ENCODE assay signal across 27 cellular contexts in genomic region chr2:218033208-218033589, GRCh38. TPM values are rescaled to one million over a fixed set of nuclear protein-coding genes. Genes with fewer than 3 reads are reported as not detected.
A peak's percentile ranks its signal among the peaks of the same experiment; 100 is the strongest.
DNase-seq lines count a peak whose midpoint lies in the region; ATAC-seq, FAIRE-seq and TF ChIP-seq lines count a peak whose summit lies in the region.
"Had no signal": no experiment of that assay in that cellular context is flagged by ENCODE, and none has a peak within 500 bp of the region (broad histone marks: within the 10 kb centered on the region; RNA-seq: fewer than 3 reads in every experiment).

No MANE protein-coding gene starts in this region.

- DNase-seq in AG20443 (ENCODE audit: low spot score) = peak; percentile 5
- DNase-seq in GM10266 (ENCODE audit: extremely low spot score) = peak; percentile 10
- DNase-seq in activated T-helper 2 cell treated with anti-CD3 and anti-CD28 coated beads, Interferon-gamma antibody, Interleukin-2, Interleukin-4, amounts not matched to agents 10 μg/mL and 5 μg/mL and 100 μg/mL, durations not matched to agents 14 hours and 24 hours and 36 hours (ENCODE audit: low spot score) = peak; percentile 7
- DNase-seq in kidney = peak; percentile 37
- DNase-seq in DMS79 (lab: John Stamatoyannopoulos, UW) = no peak
- no peak for DNase-seq in left colon
- no peak for DNase-seq in NCI-H82 (lab: John Stamatoyannopoulos, UW)
- DNase-seq: activated CD4-positive, alpha-beta T cell treated with anti-CD3 and anti-CD28 coated beads for 48 hours; anterior cingulate cortex; left ventricle myocardium inferior; naive thymus-derived CD4-positive, alpha-beta T cell; NCI-H2029 treated with DMSO at 0.1 percent for 48 hours; NCI-H226; stimulated activated naive CD8-positive, alpha-beta T cell treated with anti-CD3 and anti-CD28 coated beads, Interleukin-15, Interleukin-2, amounts not matched to agents 100 U/mL and 50 U/mL, for 24 hours; T-helper 2 cell had no signal

- peaks cover 7% of the 10 kb centered on the region for H3K27me3 Mint-ChIP-seq in activated T-helper 2 cell treated with anti-CD3 and anti-CD28 coated beads, Interferon-gamma antibody, Interleukin-2, Interleukin-4, amounts not matched to agents 10 μg/mL and 5 μg/mL and 100 μg/mL, durations not matched to agents 14 hours and 24 hours and 36 hours (ENCODE audit: low read depth)
- H3K27me3 Mint-ChIP-seq: naive thymus-derived CD4-positive, alpha-beta T cell had no signal

- no peak overlapping the region for H3K27ac ChIP-seq in kidney (ENCODE audit: low read depth in 2 of 2, low read length in 2 of 2)
- H3K27ac ChIP-seq: dorsolateral prefrontal cortex, left ventricle myocardium inferior, ovary, SK-N-MC, thoracic aorta, vagina had no signal

- H3K4me3 ChIP-seq in kidney (ENCODE audit: low read length in 2 of 2) = no peak overlapping the region
- H3K4me3 ChIP-seq: dorsolateral prefrontal cortex, left ventricle myocardium inferior, ovary, SK-N-MC, thoracic aorta, vagina had no signal

- H3K36me3 Mint-ChIP-seq in activated T-helper 2 cell treated with anti-CD3 and anti-CD28 coated beads, Interferon-gamma antibody, Interleukin-2, Interleukin-4, amounts not matched to agents 10 μg/mL and 5 μg/mL and 100 μg/mL, durations not matched to agents 14 hours and 24 hours and 36 hours (ENCODE audit: low read depth) = no peaks in the 10 kb centered on the region
- H3K36me3 Mint-ChIP-seq: activated naive CD4-positive, alpha-beta T cell treated with anti-CD3 and anti-CD28 coated beads, Interleukin-2, amount 50 U/mL, for 24 hours; IgD-negative memory B cell had no signal

- H3K9me3 ChIP-seq in kidney (ENCODE audit: control insufficient read depth in 1 of 2, low read length in 2 of 2) = no peaks in the 10 kb centered on the region
- H3K9me3 ChIP-seq: left ventricle myocardium inferior, ovary, thoracic aorta, vagina had no signal

- no peak overlapping the region for H3K9ac ChIP-seq in kidney (ENCODE audit: low read length in 2 of 2)

- ATAC-seq in left colon (no peak), HG03571 (IDR thresholded peaks at IDR 0.05; ENCODE audit: unreplicated experiment) (no peak)
- ATAC-seq: stimulated activated naive CD8-positive, alpha-beta T cell treated with anti-CD3 and anti-CD28 coated beads, Interleukin-15, Interleukin-2, amounts not matched to agents 100 U/mL and 50 U/mL, for 24 hours had no signal

- no peak overlapping the region for H3K4me3 Mint-ChIP-seq in activated T-helper 2 cell treated with anti-CD3 and anti-CD28 coated beads, Interferon-gamma antibody, Interleukin-2, Interleukin-4, amounts not matched to agents 10 μg/mL and 5 μg/mL and 100 μg/mL, durations not matched to agents 14 hours and 24 hours and 36 hours (ENCODE audit: low read depth)
- H3K4me3 Mint-ChIP-seq: activated naive CD4-positive, alpha-beta T cell treated with anti-CD3 and anti-CD28 coated beads, Interleukin-2, amount 50 U/mL, for 24 hours; activated T-helper 1 cell treated with anti-CD3 and anti-CD28 coated beads, Interleukin-12 subunit alpha, Interleukin-12 subunit beta, Interleukin-2, Interleukin-4 antibody, amounts not matched to agents 30 ng/mL and 10 ng/mL and 1 ng/mL, durations not matched to agents 14 hours and 24 hours and 36 hours; CD4-positive, alpha-beta T cell had no signal

- no peak overlapping the region for H3K27ac Mint-ChIP-seq in activated T-helper 2 cell treated with anti-CD3 and anti-CD28 coated beads, Interferon-gamma antibody, Interleukin-2, Interleukin-4, amounts not matched to agents 10 μg/mL and 5 μg/mL and 100 μg/mL, durations not matched to agents 14 hours and 24 hours and 36 hours
- H3K27ac Mint-ChIP-seq: activated naive CD4-positive, alpha-beta T cell treated with anti-CD3 and anti-CD28 coated beads, Interleukin-2, amount 50 U/mL, for 24 hours; activated T-helper 1 cell treated with anti-CD3 and anti-CD28 coated beads, Interleukin-12 subunit alpha, Interleukin-12 subunit beta, Interleukin-2, Interleukin-4 antibody, amounts not matched to agents 30 ng/mL and 10 ng/mL and 1 ng/mL, durations not matched to agents 14 hours and 24 hours and 36 hours had no signal

- H3K4me1 ChIP-seq in kidney (ENCODE audit: control insufficient read depth in 1 of 2, insufficient read depth in 1 of 2, low read depth in 1 of 2, low read length in 2 of 2) = peaks cover 0 to 2% of the 10 kb centered on the region in 2 donors

- peaks cover 2% of the 10 kb centered on the region for H3K4me1 Mint-ChIP-seq in activated T-helper 2 cell treated with anti-CD3 and anti-CD28 coated beads, Interferon-gamma antibody, Interleukin-2, Interleukin-4, amounts not matched to agents 10 μg/mL and 5 μg/mL and 100 μg/mL, durations not matched to agents 14 hours and 24 hours and 36 hours (ENCODE audit: low read depth)

- FAIRE-seq in kidney (lab: Jason Lieb, UNC) = no peak
- FAIRE-seq: H54 had no signal

- intact Hi-C loops in activated T-helper 2 cell treated with anti-CD3 and anti-CD28 coated beads, Interferon-gamma antibody, Interleukin-2, Interleukin-4, amounts not matched to agents 10 μg/mL and 5 μg/mL and 100 μg/mL, durations not matched to agents 14 hours and 24 hours and 36 hours (cut with micrococcal nuclease) = no loop called here
- intact Hi-C loops in kidney (cut with DNase I) = no loop called here
- intact Hi-C loops in left colon (cut with DNase I, micrococcal nuclease) = loop anchor here in 1 of 2 donors (5.0 kb wide), 1 partner anchor 246 kb away; no protein-coding TSS in a partner anchor

- no peaks in the 10 kb centered on the region for H3K9me3 Mint-ChIP-seq in activated T-helper 2 cell treated with anti-CD3 and anti-CD28 coated beads, Interferon-gamma antibody, Interleukin-2, Interleukin-4, amounts not matched to agents 10 μg/mL and 5 μg/mL and 100 μg/mL, durations not matched to agents 14 hours and 24 hours and 36 hours
- H3K9me3 Mint-ChIP-seq: activated naive CD4-positive, alpha-beta T cell treated with anti-CD3 and anti-CD28 coated beads, Interleukin-2, amount 50 U/mL, for 24 hours; activated T-helper 1 cell treated with anti-CD3 and anti-CD28 coated beads, Interleukin-12 subunit alpha, Interleukin-12 subunit beta, Interleukin-2, Interleukin-4 antibody, amounts not matched to agents 30 ng/mL and 10 ng/mL and 1 ng/mL, durations not matched to agents 14 hours and 24 hours and 36 hours; CD4-positive, alpha-beta T cell; IgD-negative memory B cell; naive thymus-derived CD4-positive, alpha-beta T cell had no signal

- no peak for TF ChIP-seq CTCF in GM10266 (IDR thresholded peaks at IDR 0.05; ENCODE audit: control insufficient read depth, insufficient read depth, low read depth, missing control alignments)
- TF ChIP-seq CTCF in kidney (IDR thresholded peaks at IDR 0.05; ENCODE audit: borderline replicate concordance, extremely low read depth, insufficient read depth) = no peak

- no peaks in the 10 kb centered on the region for H3K36me3 ChIP-seq in kidney (ENCODE audit: control insufficient read depth in 1 of 2, insufficient read depth in 2 of 2, low read length in 2 of 2)
- H3K36me3 ChIP-seq: left ventricle myocardium inferior, ovary, thoracic aorta, vagina had no signal

RNA-seq across cellular contexts. Expression of gene TNS1, which starts 30.4 kb away (rescaled TPM):
- 0.46 and 0.91 TPM in 2 replicates for total RNA-seq in activated T-helper 2 cell treated with anti-CD3 and anti-CD28 coated beads, Interferon-gamma antibody, Interleukin-2, Interleukin-4, amounts not matched to agents 10 μg/mL and 5 μg/mL and 100 μg/mL, durations not matched to agents 14 hours and 24 hours and 36 hours
- total RNA-seq in kidney = 471 TPM
- 44.8 TPM for polyA plus RNA-seq in kidney (ENCODE audit: insufficient read depth, low read depth, low replicate concordance)
- total RNA-seq in left colon = 100 to 1,000 TPM in 1 of 2 donors, 10 to 100 TPM in 1; 27.8 to 149 TPM
- polyA plus RNA-seq: IgD-negative memory B cell; naive thymus-derived CD4-positive, alpha-beta T cell had no signal

RNA-seq across cellular contexts. Expression of gene RUFY4, which starts 35.9 kb away (rescaled TPM):
- 0.39 TPM in 1 of 2 replicates, not detected in the other for total RNA-seq in activated T-helper 2 cell treated with anti-CD3 and anti-CD28 coated beads, Interferon-gamma antibody, Interleukin-2, Interleukin-4, amounts not matched to agents 10 μg/mL and 5 μg/mL and 100 μg/mL, durations not matched to agents 14 hours and 24 hours and 36 hours
- total RNA-seq in kidney (0.69 TPM), left colon (under 1 TPM; 0.28 to 0.76 TPM)
- not detected for polyA plus RNA-seq in kidney (ENCODE audit: insufficient read depth, low read depth, low replicate concordance)
- total RNA-seq: left ventricle myocardium inferior, RPMI7951, vagina had no signal
- polyA plus RNA-seq: naive thymus-derived CD4-positive, alpha-beta T cell had no signal

Comparison
In these comparisons a context has a peak if more than half of its experiments do, and no peak if none do; other contexts are left out.
1. DNase-seq: peak in AG20443 (single experiment), GM10266 (single experiment), activated T-helper 2 cell treated with anti-CD3 and anti-CD28 coated beads, Interferon-gamma antibody, Interleukin-2, Interleukin-4, amounts not matched to agents 10 μg/mL and 5 μg/mL and 100 μg/mL, durations not matched to agents 14 hours and 24 hours and 36 hours (single experiment) and kidney (single experiment); none in DMS79 (single experiment), left colon (0 of 2) and NCI-H82 (single experiment).
2. RNA of gene TNS1, which starts 30.4 kb away (total RNA-seq): 471 TPM in kidney (single experiment) and 27.8 to 149 TPM in left colon; 0.46 to 0.91 TPM in activated T-helper 2 cell treated with anti-CD3 and anti-CD28 coated beads, Interferon-gamma antibody, Interleukin-2, Interleukin-4, amounts not matched to agents 10 μg/mL and 5 μg/mL and 100 μg/mL, durations not matched to agents 14 hours and 24 hours and 36 hours; every median in the first group is over 10 times any median in the second.